In the genomic region with DNA sequence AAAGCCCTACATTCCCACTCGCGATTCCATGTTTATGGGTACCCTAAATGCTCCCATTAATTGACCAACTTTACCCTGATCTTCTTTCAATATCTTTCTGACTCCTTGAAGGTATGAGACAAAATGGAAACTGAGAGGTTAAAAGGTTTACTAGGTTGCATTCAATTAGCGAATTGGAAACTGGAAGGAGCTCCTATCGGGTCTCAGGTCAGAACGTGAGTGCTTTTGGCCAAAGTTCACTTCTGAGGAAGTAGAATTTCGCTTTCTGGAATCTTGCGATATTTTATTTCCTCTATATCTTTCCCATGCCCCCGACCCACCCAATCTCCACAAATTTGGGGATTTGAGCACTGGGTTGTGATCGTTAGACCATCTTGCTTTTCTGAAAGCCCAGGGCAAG, we compare ENCODE assay signal across 16 cellular contexts. TPM values are rescaled to one million over a fixed set of nuclear protein-coding genes. Genes with fewer than 3 reads are reported as not detected.
DNase-seq lines count a peak whose midpoint lies in the region; ATAC-seq and TF ChIP-seq lines count a peak whose summit lies in the region.
"Had no signal": no experiment of that assay in that cellular context is flagged by ENCODE, and none has a peak within 500 bp of the region (broad histone marks: within the 10 kb centered on the region; RNA-seq: fewer than 3 reads in every experiment).

No MANE protein-coding gene starts in this region.

- no peaks in the 10 kb centered on the region for H3K4me1 ChIP-seq in rectal smooth muscle tissue (ENCODE audit: control insufficient read depth, insufficient read depth, low read length)
- H3K4me1 ChIP-seq: left lung had no signal

- TF ChIP-seq CTCF in GM12864 (IDR thresholded peaks at IDR 0.05; ENCODE audit: low read depth, low read length, missing control alignments): no peak
- no peak for TF ChIP-seq CTCF in GM10266 (IDR thresholded peaks at IDR 0.05; ENCODE audit: control insufficient read depth, insufficient read depth, low read depth, missing control alignments)

- peaks cover 7 to 17% of the 10 kb centered on the region in 2 donors for H3K4me1 Mint-ChIP-seq in effector memory CD8-positive, alpha-beta T cell (ENCODE audit: low read depth in 2 of 2)
- H3K4me1 Mint-ChIP-seq: activated naive CD8-positive, alpha-beta T cell treated with anti-CD3 and anti-CD28 coated beads for 36 hours; naive B cell had no signal

- H3K9ac ChIP-seq in rectal smooth muscle tissue (ENCODE audit: low read length): no peak overlapping the region

- no peak overlapping the region for H3K27ac Mint-ChIP-seq in effector memory CD8-positive, alpha-beta T cell
- H3K27ac Mint-ChIP-seq: activated naive CD8-positive, alpha-beta T cell treated with anti-CD3 and anti-CD28 coated beads for 36 hours; naive B cell; stimulated activated naive CD8-positive, alpha-beta T cell treated with anti-CD3 and anti-CD28 coated beads, Interleukin-15, Interleukin-2, amounts not matched to agents 100 ng/mL and 50 ng/mL, for 24 hours had no signal

- H3K4me3 Mint-ChIP-seq in effector memory CD8-positive, alpha-beta T cell: peak overlapping the region; percentile 64 to 71
- H3K4me3 Mint-ChIP-seq: activated naive CD8-positive, alpha-beta T cell treated with anti-CD3 and anti-CD28 coated beads for 36 hours; activated T-cell treated with anti-CD3 and anti-CD28 coated beads, Interleukin-2, amount 50 U/mL, for 4 hours; stimulated activated naive CD8-positive, alpha-beta T cell treated with anti-CD3 and anti-CD28 coated beads, Interleukin-15, Interleukin-2, amounts not matched to agents 100 ng/mL and 50 ng/mL, for 24 hours had no signal

- H3K36me3 Mint-ChIP-seq in effector memory CD8-positive, alpha-beta T cell (ENCODE audit: insufficient read depth): peaks cover 4% of the 10 kb centered on the region
- H3K36me3 Mint-ChIP-seq: activated naive CD8-positive, alpha-beta T cell treated with anti-CD3 and anti-CD28 coated beads for 36 hours; naive B cell had no signal

- H3K27ac ChIP-seq in rectal smooth muscle tissue (ENCODE audit: low read depth, low read length): no peak overlapping the region

- DNase-seq in GM12864 (ENCODE audit: low read depth): peak; percentile 15
- no peak for DNase-seq in effector memory CD8-positive, alpha-beta T cell
- no peak for DNase-seq in GM10266 (ENCODE audit: extremely low spot score)
- DNase-seq in OCI-M1 (lab: John Stamatoyannopoulos, UW): no peak
- no peak for DNase-seq in SK-N-DZ (ENCODE audit: low spot score)
- DNase-seq in anterior cingulate cortex (lab: John Stamatoyannopoulos, UW): no peak
- DNase-seq: activated naive CD8-positive, alpha-beta T cell treated with anti-CD3 and anti-CD28 coated beads for 36 hours; activated T-cell treated with anti-CD3 and anti-CD28 coated beads, Interleukin-2, amount 50 U/mL, for 4 hours; effector CD8-positive, alpha-beta T cell; naive B cell; NCI-H524 had no signal

- no peaks in the 10 kb centered on the region for H3K36me3 ChIP-seq in rectal smooth muscle tissue (ENCODE audit: control insufficient read depth, insufficient read depth, low read length)
- H3K36me3 ChIP-seq: left lung had no signal

- H3K9me3 Mint-ChIP-seq in effector memory CD8-positive, alpha-beta T cell: no peaks in the 10 kb centered on the region
- H3K9me3 Mint-ChIP-seq: activated naive CD8-positive, alpha-beta T cell treated with anti-CD3 and anti-CD28 coated beads for 36 hours; activated T-cell treated with anti-CD3 and anti-CD28 coated beads, Interleukin-2, amount 50 U/mL, for 4 hours; stimulated activated naive CD8-positive, alpha-beta T cell treated with anti-CD3 and anti-CD28 coated beads, Interleukin-15, Interleukin-2, amounts not matched to agents 100 ng/mL and 50 ng/mL, for 24 hours had no signal

- H3K27me3 ChIP-seq in rectal smooth muscle tissue (ENCODE audit: control insufficient read depth, insufficient read depth, low read length): no peaks in the 10 kb centered on the region
- H3K27me3 ChIP-seq: left lung had no signal

- peaks cover 66% of the 10 kb centered on the region in 2 donors for H3K27me3 Mint-ChIP-seq in effector memory CD8-positive, alpha-beta T cell

- peak overlapping the region; percentile 5; the same call in 1 of the 2 replicates for H3K4me3 ChIP-seq in GM12864 (ENCODE audit: low read depth, low read length)
- H3K4me3 ChIP-seq in rectal smooth muscle tissue (ENCODE audit: low read length): peak overlapping the region; percentile 58

- ATAC-seq in HG02885 (IDR thresholded peaks at IDR 0.05; ENCODE audit: poor library complexity, unreplicated experiment): peak; percentile 44
- no peak for ATAC-seq in effector memory CD8-positive, alpha-beta T cell (replicated peaks)

RNA-seq across cellular contexts. Expression of gene EHF, which starts 2.6 kb away (rescaled TPM):
- polyA plus RNA-seq in SK-N-DZ (2014; cell fraction: cytosol; rRNA removed): not detected in 2 replicates
- polyA plus RNA-seq in SK-N-DZ (2014; cell fraction: nucleus; rRNA removed): not detected in 2 replicates
- polyA plus RNA-seq: CD8-positive, alpha-beta memory T cell had no signal
